In genomic region chr17:58006924-58007780, GRCh38 we compare ENCODE assay signal across 1 cellular context.
TF ChIP-seq lines count a peak whose summit lies in the region.

A gene with protein sequence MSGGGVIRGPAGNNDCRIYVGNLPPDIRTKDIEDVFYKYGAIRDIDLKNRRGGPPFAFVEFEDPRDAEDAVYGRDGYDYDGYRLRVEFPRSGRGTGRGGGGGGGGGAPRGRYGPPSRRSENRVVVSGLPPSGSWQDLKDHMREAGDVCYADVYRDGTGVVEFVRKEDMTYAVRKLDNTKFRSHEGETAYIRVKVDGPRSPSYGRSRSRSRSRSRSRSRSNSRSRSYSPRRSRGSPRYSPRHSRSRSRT (minus strand): TSS chr17:58007246. CDS start chr17:58007137, 109 bp downstream.

TF ChIP-seq in HepG2, 621 proteins besides CTCF, POLR2A, EP300 and RAD21 (continued from another document and continues in another):
- TF ChIP-seq, protein P1, sequence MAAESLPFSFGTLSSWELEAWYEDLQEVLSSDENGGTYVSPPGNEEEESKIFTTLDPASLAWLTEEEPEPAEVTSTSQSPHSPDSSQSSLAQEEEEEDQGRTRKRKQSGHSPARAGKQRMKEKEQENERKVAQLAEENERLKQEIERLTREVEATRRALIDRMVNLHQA (CRISPR knock-in tag; IDR thresholded peaks at IDR 0.05): peak; percentile 15; the same call in 1 of the 2 replicates
- TF ChIP-seq, protein P2, sequence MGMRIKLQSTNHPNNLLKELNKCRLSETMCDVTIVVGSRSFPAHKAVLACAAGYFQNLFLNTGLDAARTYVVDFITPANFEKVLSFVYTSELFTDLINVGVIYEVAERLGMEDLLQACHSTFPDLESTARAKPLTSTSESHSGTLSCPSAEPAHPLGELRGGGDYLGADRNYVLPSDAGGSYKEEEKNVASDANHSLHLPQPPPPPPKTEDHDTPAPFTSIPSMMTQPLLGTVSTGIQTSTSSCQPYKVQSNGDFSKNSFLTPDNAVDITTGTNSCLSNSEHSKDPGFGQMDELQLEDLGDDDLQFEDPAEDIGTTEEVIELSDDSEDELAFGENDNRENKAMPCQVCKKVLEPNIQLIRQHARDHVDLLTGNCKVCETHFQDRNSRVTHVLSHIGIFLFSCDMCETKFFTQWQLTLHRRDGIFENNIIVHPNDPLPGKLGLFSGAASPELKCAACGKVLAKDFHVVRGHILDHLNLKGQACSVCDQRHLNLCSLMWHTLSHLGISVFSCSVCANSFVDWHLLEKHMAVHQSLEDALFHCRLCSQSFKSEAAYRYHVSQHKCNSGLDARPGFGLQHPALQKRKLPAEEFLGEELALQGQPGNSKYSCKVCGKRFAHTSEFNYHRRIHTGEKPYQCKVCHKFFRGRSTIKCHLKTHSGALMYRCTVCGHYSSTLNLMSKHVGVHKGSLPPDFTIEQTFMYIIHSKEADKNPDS (CRISPR knock-in tag; IDR thresholded peaks at IDR 0.05): peak; percentile 95
- TF ChIP-seq, protein P3, sequence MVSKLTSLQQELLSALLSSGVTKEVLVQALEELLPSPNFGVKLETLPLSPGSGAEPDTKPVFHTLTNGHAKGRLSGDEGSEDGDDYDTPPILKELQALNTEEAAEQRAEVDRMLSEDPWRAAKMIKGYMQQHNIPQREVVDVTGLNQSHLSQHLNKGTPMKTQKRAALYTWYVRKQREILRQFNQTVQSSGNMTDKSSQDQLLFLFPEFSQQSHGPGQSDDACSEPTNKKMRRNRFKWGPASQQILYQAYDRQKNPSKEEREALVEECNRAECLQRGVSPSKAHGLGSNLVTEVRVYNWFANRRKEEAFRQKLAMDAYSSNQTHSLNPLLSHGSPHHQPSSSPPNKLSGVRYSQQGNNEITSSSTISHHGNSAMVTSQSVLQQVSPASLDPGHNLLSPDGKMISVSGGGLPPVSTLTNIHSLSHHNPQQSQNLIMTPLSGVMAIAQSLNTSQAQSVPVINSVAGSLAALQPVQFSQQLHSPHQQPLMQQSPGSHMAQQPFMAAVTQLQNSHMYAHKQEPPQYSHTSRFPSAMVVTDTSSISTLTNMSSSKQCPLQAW (CRISPR knock-in tag; IDR thresholded peaks at IDR 0.05): no peak; the same call in 1 of the 2 replicates
- TF ChIP-seq KMT2B (CRISPR knock-in tag; IDR thresholded peaks at IDR 0.05): peak; percentile 85; the same call in 1 of the 2 replicates
- no peak for TF ChIP-seq RFXANK (CRISPR knock-in tag; IDR thresholded peaks at IDR 0.05)
- no peak for TF ChIP-seq ZXDC (CRISPR knock-in tag; IDR thresholded peaks at IDR 0.05)
- peak; percentile 80 for TF ChIP-seq ZSCAN29 (CRISPR knock-in tag; conservative IDR thresholded peaks at IDR 0.05)
- TF ChIP-seq, protein P4, sequence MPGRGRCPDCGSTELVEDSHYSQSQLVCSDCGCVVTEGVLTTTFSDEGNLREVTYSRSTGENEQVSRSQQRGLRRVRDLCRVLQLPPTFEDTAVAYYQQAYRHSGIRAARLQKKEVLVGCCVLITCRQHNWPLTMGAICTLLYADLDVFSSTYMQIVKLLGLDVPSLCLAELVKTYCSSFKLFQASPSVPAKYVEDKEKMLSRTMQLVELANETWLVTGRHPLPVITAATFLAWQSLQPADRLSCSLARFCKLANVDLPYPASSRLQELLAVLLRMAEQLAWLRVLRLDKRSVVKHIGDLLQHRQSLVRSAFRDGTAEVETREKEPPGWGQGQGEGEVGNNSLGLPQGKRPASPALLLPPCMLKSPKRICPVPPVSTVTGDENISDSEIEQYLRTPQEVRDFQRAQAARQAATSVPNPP (CRISPR knock-in tag; IDR thresholded peaks at IDR 0.05): peak; percentile 96
- peak; percentile 81 for TF ChIP-seq KLF11 (CRISPR knock-in tag; IDR thresholded peaks at IDR 0.05)
- TF ChIP-seq NR2F2 (IDR thresholded peaks at IDR 0.05; ENCODE audit: borderline replicate concordance, low read depth): no peak
- TF ChIP-seq GRHL1 (CRISPR knock-in tag; conservative IDR thresholded peaks at IDR 0.05): no peak; the same call in 1 of the 2 replicates
- no peak for TF ChIP-seq ZFP36L2 (CRISPR knock-in tag; IDR thresholded peaks at IDR 0.05)
- TF ChIP-seq ATF2 (CRISPR knock-in tag; IDR thresholded peaks at IDR 0.05): peak; percentile 75; the same call in 1 of the 2 replicates
- TF ChIP-seq ZNF282 (IDR thresholded peaks at IDR 0.05; ENCODE audit: partially characterized antibody): no peak
- peak; percentile 91 for TF ChIP-seq ZNF143 (CRISPR knock-in tag; IDR thresholded peaks at IDR 0.05)
- TF ChIP-seq, protein P5, sequence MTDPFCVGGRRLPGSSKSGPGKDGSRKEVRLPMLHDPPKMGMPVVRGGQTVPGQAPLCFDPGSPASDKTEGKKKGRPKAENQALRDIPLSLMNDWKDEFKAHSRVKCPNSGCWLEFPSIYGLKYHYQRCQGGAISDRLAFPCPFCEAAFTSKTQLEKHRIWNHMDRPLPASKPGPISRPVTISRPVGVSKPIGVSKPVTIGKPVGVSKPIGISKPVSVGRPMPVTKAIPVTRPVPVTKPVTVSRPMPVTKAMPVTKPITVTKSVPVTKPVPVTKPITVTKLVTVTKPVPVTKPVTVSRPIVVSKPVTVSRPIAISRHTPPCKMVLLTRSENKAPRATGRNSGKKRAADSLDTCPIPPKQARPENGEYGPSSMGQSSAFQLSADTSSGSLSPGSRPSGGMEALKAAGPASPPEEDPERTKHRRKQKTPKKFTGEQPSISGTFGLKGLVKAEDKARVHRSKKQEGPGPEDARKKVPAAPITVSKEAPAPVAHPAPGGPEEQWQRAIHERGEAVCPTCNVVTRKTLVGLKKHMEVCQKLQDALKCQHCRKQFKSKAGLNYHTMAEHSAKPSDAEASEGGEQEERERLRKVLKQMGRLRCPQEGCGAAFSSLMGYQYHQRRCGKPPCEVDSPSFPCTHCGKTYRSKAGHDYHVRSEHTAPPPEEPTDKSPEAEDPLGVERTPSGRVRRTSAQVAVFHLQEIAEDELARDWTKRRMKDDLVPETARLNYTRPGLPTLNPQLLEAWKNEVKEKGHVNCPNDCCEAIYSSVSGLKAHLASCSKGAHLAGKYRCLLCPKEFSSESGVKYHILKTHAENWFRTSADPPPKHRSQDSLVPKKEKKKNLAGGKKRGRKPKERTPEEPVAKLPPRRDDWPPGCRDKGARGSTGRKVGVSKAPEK (CRISPR knock-in tag; IDR thresholded peaks at IDR 0.05; ENCODE audit: borderline replicate concordance): no peak; the same call in 1 of the 2 replicates
- TF ChIP-seq MED8 (CRISPR knock-in tag; IDR thresholded peaks at IDR 0.05; ENCODE audit: insufficient replicate concordance): peak; percentile 70
- no peak for TF ChIP-seq HNRNPK (IDR thresholded peaks at IDR 0.05; ENCODE audit: low read depth, low read length, poor library complexity, severe bottlenecking)
- TF ChIP-seq ESRRA (CRISPR knock-in tag; IDR thresholded peaks at IDR 0.05; ENCODE audit: low read depth): peak; percentile 89
- peak; percentile 10; the same call in 1 of the 2 replicates for TF ChIP-seq HNRNPL (IDR thresholded peaks at IDR 0.05; ENCODE audit: low read depth, low read length)
- TF ChIP-seq TAF15 (IDR thresholded peaks at IDR 0.05; ENCODE audit: low read depth, low read length, poor library complexity, severe bottlenecking): peak; percentile 38
- TF ChIP-seq MEIS1 (CRISPR knock-in tag; IDR thresholded peaks at IDR 0.05; ENCODE audit: borderline replicate concordance): peak; percentile 96
- TF ChIP-seq XRCC5 (optimal IDR thresholded peaks at IDR 0.05; ENCODE audit: low read length): peak; percentile 71
- TF ChIP-seq ZNF263 (CRISPR knock-in tag; IDR thresholded peaks at IDR 0.05): no peak; the same call in 1 of the 2 replicates
- TF ChIP-seq PRPF4 (IDR thresholded peaks at IDR 0.05; ENCODE audit: low read depth, low read length, poor library complexity, severe bottlenecking): no peak
- TF ChIP-seq, protein P6, sequence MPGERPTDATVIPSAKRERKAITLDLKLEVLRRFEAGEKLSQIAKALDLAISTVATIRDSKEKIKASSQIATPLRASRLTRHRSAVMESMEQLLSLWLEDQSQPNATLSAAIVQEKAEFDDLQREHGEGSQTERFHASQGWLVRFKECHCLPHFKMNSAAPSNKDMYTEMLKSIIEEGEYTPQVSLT (CRISPR knock-in tag; IDR thresholded peaks at IDR 0.05; ENCODE audit: borderline replicate concordance, low read depth): no peak; the same call in 1 of the 2 replicates
- peak; percentile 94 for TF ChIP-seq ZNF451 (CRISPR knock-in tag; IDR thresholded peaks at IDR 0.05)
- TF ChIP-seq, protein P7, sequence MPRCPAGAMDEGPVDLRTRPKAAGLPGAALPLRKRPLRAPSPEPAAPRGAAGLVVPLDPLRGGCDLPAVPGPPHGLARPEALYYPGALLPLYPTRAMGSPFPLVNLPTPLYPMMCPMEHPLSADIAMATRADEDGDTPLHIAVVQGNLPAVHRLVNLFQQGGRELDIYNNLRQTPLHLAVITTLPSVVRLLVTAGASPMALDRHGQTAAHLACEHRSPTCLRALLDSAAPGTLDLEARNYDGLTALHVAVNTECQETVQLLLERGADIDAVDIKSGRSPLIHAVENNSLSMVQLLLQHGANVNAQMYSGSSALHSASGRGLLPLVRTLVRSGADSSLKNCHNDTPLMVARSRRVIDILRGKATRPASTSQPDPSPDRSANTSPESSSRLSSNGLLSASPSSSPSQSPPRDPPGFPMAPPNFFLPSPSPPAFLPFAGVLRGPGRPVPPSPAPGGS (CRISPR knock-in tag; IDR thresholded peaks at IDR 0.05): peak; percentile 95
- no peak; the same call in 1 of the 2 replicates for TF ChIP-seq ZNF558 (CRISPR knock-in tag; IDR thresholded peaks at IDR 0.05; ENCODE audit: borderline replicate concordance)
- 0 out of 2 replicates have a peak, but pooled peaks have one; percentile 40 for TF ChIP-seq ZNF296 (CRISPR knock-in tag; conservative IDR thresholded peaks at IDR 0.05)
- TF ChIP-seq PHF20 (CRISPR knock-in tag; IDR thresholded peaks at IDR 0.05): peak; percentile 88
- TF ChIP-seq RORA (CRISPR knock-in tag; IDR thresholded peaks at IDR 0.05): no peak
- TF ChIP-seq SOX13 (IDR thresholded peaks at IDR 0.05): peak; percentile 9; the same call in 1 of the 2 replicates
- TF ChIP-seq SOX13 (CRISPR knock-in tag; conservative IDR thresholded peaks at IDR 0.05 in 1 of 2, IDR thresholded peaks at IDR 0.05 in 1 of 2): peak in 1 of 2 experiments; percentile 32; a peak in 2 of 4 replicates
- peak; percentile 63 for TF ChIP-seq GABPA (IDR thresholded peaks at IDR 0.05; ENCODE audit: low read depth, low read length)
- peak; percentile 90 for TF ChIP-seq GABPA (CRISPR knock-in tag; IDR thresholded peaks at IDR 0.05; ENCODE audit: low read depth)
- TF ChIP-seq, protein P8, sequence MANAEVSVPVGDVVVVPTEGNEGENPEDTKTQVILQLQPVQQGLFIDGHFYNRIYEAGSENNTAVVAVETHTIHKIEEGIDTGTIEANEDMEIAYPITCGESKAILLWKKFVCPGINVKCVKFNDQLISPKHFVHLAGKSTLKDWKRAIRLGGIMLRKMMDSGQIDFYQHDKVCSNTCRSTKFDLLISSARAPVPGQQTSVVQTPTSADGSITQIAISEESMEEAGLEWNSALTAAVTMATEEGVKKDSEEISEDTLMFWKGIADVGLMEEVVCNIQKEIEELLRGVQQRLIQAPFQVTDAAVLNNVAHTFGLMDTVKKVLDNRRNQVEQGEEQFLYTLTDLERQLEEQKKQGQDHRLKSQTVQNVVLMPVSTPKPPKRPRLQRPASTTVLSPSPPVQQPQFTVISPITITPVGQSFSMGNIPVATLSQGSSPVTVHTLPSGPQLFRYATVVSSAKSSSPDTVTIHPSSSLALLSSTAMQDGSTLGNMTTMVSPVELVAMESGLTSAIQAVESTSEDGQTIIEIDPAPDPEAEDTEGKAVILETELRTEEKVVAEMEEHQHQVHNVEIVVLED (CRISPR knock-in tag; IDR thresholded peaks at IDR 0.05; ENCODE audit: borderline replicate concordance): peak; percentile 99
- TF ChIP-seq, protein P9, sequence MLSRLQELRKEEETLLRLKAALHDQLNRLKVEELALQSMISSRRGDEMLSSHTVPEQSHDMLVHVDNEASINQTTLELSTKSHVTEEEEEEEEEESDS (CRISPR knock-in tag; IDR thresholded peaks at IDR 0.05; ENCODE audit: borderline replicate concordance): 0 out of 2 replicates have a peak, but pooled peaks have one; percentile 86
- TF ChIP-seq ZBTB38 (CRISPR knock-in tag; IDR thresholded peaks at IDR 0.05): peak; percentile 89
